Comparison of ENCODE assay signal across 8 cellular contexts in genomic region chr3:170506556-170506955, GRCh38.
DNase-seq lines count a peak whose midpoint lies in the region; ATAC-seq, FAIRE-seq and TF ChIP-seq lines count a peak whose summit lies in the region.

No MANE protein-coding gene starts in this region.

- 0% methylated on average over 2 of the region's 2 CpGs for WGBS in K562 (ENCODE audit: insufficient coverage, low coverage, missing lambda C conversion rate)
- 14 to 25% (median 19%) methylated on average over 2 of the region's 2 CpGs for WGBS in adrenal gland, 4 donors

- H3K27ac ChIP-seq in K562 (ENCODE audit: extremely low read depth, low read depth, low read length) (no peak overlapping the region), adrenal gland (no peak overlapping the region)

- H3K36me3 ChIP-seq in K562 (ENCODE audit: control insufficient read depth, insufficient read depth, low read length) (no peaks in the 10 kb centered on the region), adrenal gland (replicated peaks in 1 of 2) (no peaks in the 10 kb centered on the region)

- H3K79me2 ChIP-seq in K562 (ENCODE audit: control insufficient read depth, insufficient read depth, low read length), result no peaks in the 10 kb centered on the region

- H3K9me3 ChIP-seq in K562 (replicated peaks; ENCODE audit: control insufficient read depth, insufficient read depth, low read depth, low read length) (no peaks in the 10 kb centered on the region), adrenal gland (replicated peaks in 1 of 3) (no peaks in the 10 kb centered on the region)

- H4K20me1 ChIP-seq in K562 (replicated peaks; ENCODE audit: control insufficient read depth, insufficient read depth, low read length), result no peaks in the 10 kb centered on the region

- no peak overlapping the region; the same call in 1 of the 2 replicates for H3K4me2 ChIP-seq in K562 (ENCODE audit: insufficient read depth, low read length)

- intact Hi-C loops in K562 (cut with micrococcal nuclease), result no loop called here
- intact Hi-C loops in adrenal gland (cut with DNase I), result no loop called here

- TF ChIP-seq POLR2A in K562 (conservative IDR thresholded peaks at IDR 0.05), result no peak
- no peak for TF ChIP-seq POLR2A in adrenal gland (IDR thresholded peaks at IDR 0.05)

- no peak overlapping the region for H2AFZ ChIP-seq in K562 (ENCODE audit: low read depth, low read length)

- ATAC-seq in K562 (peak; percentile 58; the same call in 2 of the 3 replicates), left lobe of liver (peak; percentile 75)

- peak; percentile 62 for DNase-seq in AG09319 (ENCODE audit: extremely low read depth, low read depth)
- DNase-seq in HCEC 1CT, result peak; percentile 56
- DNase-seq in K562 (ENCODE audit: extremely low read depth in 1 of 4, low spot score in 3 of 4), result peak in 1 of 4 experiments; percentile 52
- DNase-seq in left lobe of liver (ENCODE audit: low spot score), result no peak
- no peak for DNase-seq in NCI-H446 treated with DMSO at 0.1 percent for 48 hours (lab: John Stamatoyannopoulos, UW)
- DNase-seq in activated naive CD4-positive, alpha-beta T cell treated with anti-CD3 and anti-CD28 coated beads, Interleukin-2, amount 10 ng/mL, durations not matched to agents 7 days and 5 days, result no peak
- DNase-seq in retina, result no peak
- DNase-seq in adrenal gland, result no peak

- POLR2A ChIA-PET in K562 (lab: Yijun Ruan, JAX), result no interaction called here

- H3K4me3 ChIP-seq in K562, result no peak overlapping the region
- H3K4me3 ChIP-seq in adrenal gland, result no peak overlapping the region

- peaks cover 0 to 13% of the 10 kb centered on the region in 2 experiments; a peak in 2 of 5 replicates for H3K4me1 ChIP-seq in K562 (replicated peaks in 1 of 2; ENCODE audit: control insufficient read depth in 2 of 2, insufficient read depth in 2 of 2, low read length in 2 of 2)
- H3K4me1 ChIP-seq in adrenal gland (replicated peaks in 1 of 2), result peaks cover 0 to 7% of the 10 kb centered on the region in 2 donors

- no peaks in the 10 kb centered on the region for H3K9me1 ChIP-seq in K562 (ENCODE audit: control insufficient read depth, insufficient read depth, low read length)

- H3K4me3 Mint-ChIP-seq in activated naive CD4-positive, alpha-beta T cell treated with anti-CD3 and anti-CD28 coated beads, Interleukin-2, amount 10 ng/mL, durations not matched to agents 7 days and 5 days, result no peak overlapping the region

- H3K36me3 Mint-ChIP-seq in activated naive CD4-positive, alpha-beta T cell treated with anti-CD3 and anti-CD28 coated beads, Interleukin-2, amount 10 ng/mL, durations not matched to agents 7 days and 5 days, result no peaks in the 10 kb centered on the region

- H3K9me3 Mint-ChIP-seq in activated naive CD4-positive, alpha-beta T cell treated with anti-CD3 and anti-CD28 coated beads, Interleukin-2, amount 10 ng/mL, durations not matched to agents 7 days and 5 days, result no peaks in the 10 kb centered on the region

- no peak for TF ChIP-seq EP300 in K562 (IDR thresholded peaks at IDR 0.05; ENCODE audit: low read length)

- peaks cover 4% of the 10 kb centered on the region for H3K27me3 Mint-ChIP-seq in activated naive CD4-positive, alpha-beta T cell treated with anti-CD3 and anti-CD28 coated beads, Interleukin-2, amount 10 ng/mL, durations not matched to agents 7 days and 5 days

- TF ChIP-seq RAD21 in K562 (CRISPR knock-in tag; conservative IDR thresholded peaks at IDR 0.05 in 1 of 2, IDR thresholded peaks at IDR 0.05 in 1 of 2), result no peak

- no TSS peak for BruUV-seq in K562 (replicated peaks; lab: Mats Ljungman, UMichigan)

- no peak overlapping the region for H3K9ac ChIP-seq in K562 (ENCODE audit: insufficient read depth in 1 of 2, low read depth in 2 of 2, low read length in 2 of 2)

- no peak overlapping the region for H3K27ac Mint-ChIP-seq in activated naive CD4-positive, alpha-beta T cell treated with anti-CD3 and anti-CD28 coated beads, Interleukin-2, amount 10 ng/mL, durations not matched to agents 7 days and 5 days

- CTCF ChIA-PET in K562 (lab: Yijun Ruan, JAX; ENCODE audit: low intra/inter-chr PET ratio), result no interaction called here
- CTCF ChIA-PET in activated naive CD4-positive, alpha-beta T cell treated with anti-CD3 and anti-CD28 coated beads, Interleukin-2, amount 10 ng/mL, durations not matched to agents 7 days and 5 days (lab: Charles Lee), result no interaction called here

- H3K27me3 ChIP-seq in K562 (ENCODE audit: control insufficient read depth in 2 of 2, insufficient read depth in 2 of 2, low read length in 2 of 2) (no peaks in the 10 kb centered on the region; a peak in 1 of 5 replicates), adrenal gland (no peaks in the 10 kb centered on the region)

- peak; percentile 57 for FAIRE-seq in K562 (lab: Jason Lieb, UNC)

- in situ Hi-C loops in K562 (cut with MboI), result no loop called here

- TF ChIP-seq CTCF in AG09319 (IDR thresholded peaks at IDR 0.05; ENCODE audit: low read depth, low read length), result no peak
- TF ChIP-seq CTCF in K562 (IDR thresholded peaks at IDR 0.05 in 2 of 3, conservative IDR thresholded peaks at IDR 0.05 in 1 of 3; ENCODE audit: insufficient read depth in 2 of 3, low read depth in 1 of 3, low read length in 3 of 3), result no peak
- TF ChIP-seq CTCF in adrenal gland (IDR thresholded peaks at IDR 0.05), result no peak

- no peaks in the 10 kb centered on the region for H3K4me1 Mint-ChIP-seq in activated naive CD4-positive, alpha-beta T cell treated with anti-CD3 and anti-CD28 coated beads, Interleukin-2, amount 10 ng/mL, durations not matched to agents 7 days and 5 days

TF ChIP-seq in K562, 482 proteins besides CTCF, POLR2A, EP300 and RAD21 (continues in another document):
- TF ChIP-seq HDAC6 (IDR thresholded peaks at IDR 0.05; ENCODE audit: low read depth, low read length) (no peak), NR3C1 (CRISPR knock-in tag; IDR thresholded peaks at IDR 0.05) (no peak), TFAM (CRISPR knock-in tag; conservative IDR thresholded peaks at IDR 0.05) (no peak), DPF2 (IDR thresholded peaks at IDR 0.05) (peak; percentile 48; the same call in 1 of the 2 replicates), MAFK (IDR thresholded peaks at IDR 0.05; ENCODE audit: low read length) (peak; percentile 90), LARP7 (IDR thresholded peaks at IDR 0.05) (no peak), TBL1XR1 (IDR thresholded peaks at IDR 0.05; ENCODE audit: low read length in 2 of 2) (no peak), HMG20A (CRISPR knock-in tag; conservative IDR thresholded peaks at IDR 0.05) (no peak), TAF1 (IDR thresholded peaks at IDR 0.05; ENCODE audit: control insufficient read depth, extremely low read depth, insufficient read depth, low read length, severe bottlenecking) (no peak), U2AF1 (optimal IDR thresholded peaks at IDR 0.05; ENCODE audit: low read depth, low read length) (no peak), CBX2 (IDR thresholded peaks at IDR 0.05; ENCODE audit: insufficient read depth, low read length, poor library complexity, severe bottlenecking) (no peak), UBTF (IDR thresholded peaks at IDR 0.05; ENCODE audit: borderline replicate concordance in 1 of 2, low read depth in 2 of 2, low read length in 2 of 2) (no peak), XRCC3 (IDR thresholded peaks at IDR 0.05) (no peak)
- TF ChIP-seq, protein P1, sequence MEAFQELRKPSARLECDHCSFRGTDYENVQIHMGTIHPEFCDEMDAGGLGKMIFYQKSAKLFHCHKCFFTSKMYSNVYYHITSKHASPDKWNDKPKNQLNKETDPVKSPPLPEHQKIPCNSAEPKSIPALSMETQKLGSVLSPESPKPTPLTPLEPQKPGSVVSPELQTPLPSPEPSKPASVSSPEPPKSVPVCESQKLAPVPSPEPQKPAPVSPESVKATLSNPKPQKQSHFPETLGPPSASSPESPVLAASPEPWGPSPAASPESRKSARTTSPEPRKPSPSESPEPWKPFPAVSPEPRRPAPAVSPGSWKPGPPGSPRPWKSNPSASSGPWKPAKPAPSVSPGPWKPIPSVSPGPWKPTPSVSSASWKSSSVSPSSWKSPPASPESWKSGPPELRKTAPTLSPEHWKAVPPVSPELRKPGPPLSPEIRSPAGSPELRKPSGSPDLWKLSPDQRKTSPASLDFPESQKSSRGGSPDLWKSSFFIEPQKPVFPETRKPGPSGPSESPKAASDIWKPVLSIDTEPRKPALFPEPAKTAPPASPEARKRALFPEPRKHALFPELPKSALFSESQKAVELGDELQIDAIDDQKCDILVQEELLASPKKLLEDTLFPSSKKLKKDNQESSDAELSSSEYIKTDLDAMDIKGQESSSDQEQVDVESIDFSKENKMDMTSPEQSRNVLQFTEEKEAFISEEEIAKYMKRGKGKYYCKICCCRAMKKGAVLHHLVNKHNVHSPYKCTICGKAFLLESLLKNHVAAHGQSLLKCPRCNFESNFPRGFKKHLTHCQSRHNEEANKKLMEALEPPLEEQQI (IDR thresholded peaks at IDR 0.05), result no peak

Comparison
In these comparisons a context has a peak if more than half of its experiments do, and no peak if none do; other contexts are left out.
1. DNase-seq: peak in AG09319 (single experiment) and HCEC 1CT (single experiment); none in left lobe of liver (single experiment), NCI-H446 treated with DMSO at 0.1 percent for 48 hours (single experiment), activated naive CD4-positive, alpha-beta T cell treated with anti-CD3 and anti-CD28 coated beads, Interleukin-2, amount 10 ng/mL, durations not matched to agents 7 days and 5 days (single experiment), retina (single experiment) and adrenal gland (0 of 7).